Comparison of ENCODE assay signal across 14 cellular contexts in the genomic region with DNA sequence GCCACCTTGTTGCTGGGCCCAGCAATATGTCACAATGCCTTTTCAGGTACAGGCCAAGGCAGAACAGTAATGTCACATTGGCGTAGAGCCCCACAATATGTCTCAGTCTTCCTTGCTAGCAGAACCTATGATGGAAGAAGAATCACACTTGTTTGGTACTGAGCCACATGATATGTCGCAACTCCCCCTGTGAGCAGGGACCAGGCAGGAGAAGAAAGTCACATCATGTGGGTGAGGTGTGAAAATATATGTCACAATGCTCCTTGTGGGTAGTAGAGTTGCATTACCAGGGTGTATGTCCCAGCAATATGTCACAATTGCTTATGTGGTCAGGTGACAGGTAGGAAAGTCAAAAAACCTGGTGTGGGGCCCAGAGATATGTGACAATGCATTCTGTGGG.
"Had no signal": no experiment of that assay in that cellular context is flagged by ENCODE, and none has a peak within 500 bp of the region (broad histone marks: within the 10 kb centered on the region; RNA-seq: fewer than 3 reads in every experiment).

No MANE protein-coding gene starts in this region.

- H3K27me3 ChIP-seq: breast epithelium, dorsolateral prefrontal cortex, ovary, tibial nerve had no signal

- H3K27ac ChIP-seq: breast epithelium, dorsolateral prefrontal cortex, ovary, tibial nerve had no signal

- H3K4me1 ChIP-seq: breast epithelium, tibial nerve had no signal

- DNase-seq: activated CD4-positive, alpha-beta T cell treated with anti-CD3 and anti-CD28 coated beads for 4 hours; activated effector memory CD4-positive, alpha-beta T cell treated with anti-CD3 and anti-CD28 coated beads, Interleukin-2, amount 50 U/mL, for 16 hours; activated naive CD8-positive, alpha-beta T cell treated with anti-CD3 and anti-CD28 coated beads, Interleukin-2, amount 10 ng/mL, durations not matched to agents 7 days and 5 days; activated T-cell treated with anti-CD3 and anti-CD28 coated beads, Interleukin-2, amount 50 U/mL, for 1 hour; aorta; dorsolateral prefrontal cortex; foreskin melanocyte; head of caudate nucleus; ovary; SIG-M5; stimulated activated CD4-positive, alpha-beta T cell treated with anti-CD3 and anti-CD28 coated beads, Interleukin-4, amount 100 ng/mL, for 4 hours; SW 1271 had no signal

- H3K4me3 ChIP-seq: breast epithelium, dorsolateral prefrontal cortex, ovary, tibial nerve had no signal

- H3K36me3 ChIP-seq: breast epithelium, ovary, tibial nerve had no signal

- H3K9me3 ChIP-seq: breast epithelium, ovary, tibial nerve had no signal
